ENCODE assay signal across 8 cellular contexts in the genomic region with DNA sequence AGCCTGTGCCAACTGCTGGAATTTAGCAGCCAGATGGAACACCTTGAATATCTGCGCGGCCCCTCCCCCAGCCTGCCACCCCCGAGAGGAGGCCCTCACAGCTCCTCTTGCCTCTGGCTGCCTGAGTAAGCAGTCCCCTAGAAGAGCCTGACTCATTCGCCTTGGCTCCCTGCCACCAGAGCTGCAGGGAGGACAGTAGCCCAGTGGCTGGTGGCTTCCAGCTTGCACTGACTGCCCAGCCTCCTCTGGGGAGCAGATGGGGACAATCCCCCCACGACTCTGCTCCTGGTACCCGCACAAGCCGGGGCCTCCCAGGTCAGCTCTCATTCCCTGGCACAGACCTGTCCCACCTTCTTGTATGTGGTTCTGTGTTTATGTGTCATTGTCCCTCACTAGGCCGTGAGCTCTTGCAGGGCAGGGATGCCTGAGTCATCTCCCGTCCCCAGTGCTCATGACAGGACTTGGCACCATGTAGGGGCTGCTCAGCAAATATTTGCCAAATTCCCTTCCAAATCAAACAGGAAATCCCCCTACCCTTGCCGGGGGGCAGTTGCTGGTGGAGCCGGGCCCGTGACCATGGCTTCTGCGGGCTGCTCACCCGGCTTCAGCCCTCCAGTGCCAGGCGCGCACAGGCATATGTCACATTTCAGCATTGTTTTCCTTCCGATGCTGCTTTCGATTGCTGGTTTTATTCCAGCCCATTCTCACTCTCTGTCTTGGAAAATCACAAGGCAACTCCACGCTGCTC. TPM values are rescaled to one million over a fixed set of nuclear protein-coding genes. Genes with fewer than 3 reads are reported as not detected.
DNase-seq lines count a peak whose midpoint lies in the region; ATAC-seq and TF ChIP-seq lines count a peak whose summit lies in the region.

No MANE protein-coding gene starts in this region.

- H3K9me3 ChIP-seq in transverse colon: no peaks in the 10 kb centered on the region

- H3K36me3 ChIP-seq in transverse colon: no peaks in the 10 kb centered on the region

- peak overlapping the region; percentile 17 for H3K27ac Mint-ChIP-seq in activated CD4-positive, alpha-beta T cell treated with anti-CD3 and anti-CD28 coated beads, Interleukin-2, amount 10 ng/mL, durations not matched to agents 24 days and 14 days

- peaks cover 16% of the 10 kb centered on the region for H3K27me3 Mint-ChIP-seq in activated CD4-positive, alpha-beta T cell treated with anti-CD3 and anti-CD28 coated beads, Interleukin-2, amount 10 ng/mL, durations not matched to agents 24 days and 14 days

- H3K4me3 ChIP-seq in transverse colon: no peak overlapping the region

- WGBS in transverse colon (ENCODE audit: low coverage in 1 of 2), 2 donors: 40 to 50% methylated on average over 1 to 16 of the region's 19 CpGs

- no peak for TF ChIP-seq EP300 in transverse colon (IDR thresholded peaks at IDR 0.05; ENCODE audit: low read depth)

- peak overlapping the region in 3 of 4 donors; percentile 17 to 53 (median 36) for H3K27ac ChIP-seq in transverse colon

- intact Hi-C loops in activated CD4-positive, alpha-beta T cell treated with anti-CD3 and anti-CD28 coated beads, Interleukin-2, amount 10 ng/mL, durations not matched to agents 24 days and 14 days (cut with micrococcal nuclease): no loop called here
- intact Hi-C loops in transverse colon (cut with DNase I; ENCODE audit: low total_unique reads): no loop called here

- TF ChIP-seq CTCF in omental fat pad (IDR thresholded peaks at IDR 0.05) (no peak), transverse colon (IDR thresholded peaks at IDR 0.05) (no peak)

- no peaks in the 10 kb centered on the region for H3K36me3 Mint-ChIP-seq in activated CD4-positive, alpha-beta T cell treated with anti-CD3 and anti-CD28 coated beads, Interleukin-2, amount 10 ng/mL, durations not matched to agents 24 days and 14 days (ENCODE audit: low read depth)

- in situ Hi-C loops in G401 (cut with HindIII; ENCODE audit: low sequenced_read_pairs) (no loop called here), transverse colon (cut with MboI; ENCODE audit: low pct_ligation_motif_present in 1 of 4, low pct_unique_long_range_greater_than_20kb in 1 of 4, low sequenced_read_pairs in 3 of 4) (no loop called here)

- peak; percentile 91 for DNase-seq in G401 (ENCODE audit: low spot score)
- DNase-seq in NCI-H1092 treated with DMSO at 0.1 percent for 48 hours (lab: John Stamatoyannopoulos, UW): peak; percentile 89
- DNase-seq in activated CD4-positive, alpha-beta T cell treated with anti-CD3 and anti-CD28 coated beads, Interleukin-2, amount 10 ng/mL, durations not matched to agents 24 days and 14 days: no peak
- peak; percentile 82 for DNase-seq in fibroblast of peridontal ligament (ENCODE audit: extremely low read depth)
- DNase-seq in omental fat pad (ENCODE audit: low spot score): peak; percentile 91
- DNase-seq in transverse colon: peak; percentile 77

- H3K27me3 ChIP-seq in transverse colon: no peaks in the 10 kb centered on the region

- ATAC-seq in omental fat pad (ENCODE audit: low FRiP score) (peak; percentile 59), HG03442 (IDR thresholded peaks at IDR 0.05; ENCODE audit: unreplicated experiment) (no peak), GM19463 (IDR thresholded peaks at IDR 0.05; ENCODE audit: unreplicated experiment) (no peak)

- no peaks in the 10 kb centered on the region for H3K4me1 Mint-ChIP-seq in activated CD4-positive, alpha-beta T cell treated with anti-CD3 and anti-CD28 coated beads, Interleukin-2, amount 10 ng/mL, durations not matched to agents 24 days and 14 days

- peaks cover 8 to 16% (median 13%) of the 10 kb centered on the region in 4 donors for H3K4me1 ChIP-seq in transverse colon

- H3K9me3 Mint-ChIP-seq in activated CD4-positive, alpha-beta T cell treated with anti-CD3 and anti-CD28 coated beads, Interleukin-2, amount 10 ng/mL, durations not matched to agents 24 days and 14 days: no peaks in the 10 kb centered on the region

- TF ChIP-seq POLR2A in transverse colon (IDR thresholded peaks at IDR 0.05): no peak

- H3K4me3 Mint-ChIP-seq in activated CD4-positive, alpha-beta T cell treated with anti-CD3 and anti-CD28 coated beads, Interleukin-2, amount 10 ng/mL, durations not matched to agents 24 days and 14 days: no peak overlapping the region

RNA-seq across cellular contexts. Expression of gene CACNG2, which starts 43.6 kb away (rescaled TPM):
- total RNA-seq in G401 (2014; rRNA removed; shearing (Covaris generic)): not detected in 2 replicates
- not detected in 2 replicates for total RNA-seq in activated CD4-positive, alpha-beta T cell treated with anti-CD3 and anti-CD28 coated beads, Interleukin-2, amount 10 ng/mL, durations not matched to agents 24 days and 14 days
- total RNA-seq in omental fat pad (under 1 TPM in 1 of 4 donors, not detected in 3; 0.19 TPM), transverse colon (not detected)
